Comparison of ENCODE assay signal across 8 cellular contexts in the genomic region with DNA sequence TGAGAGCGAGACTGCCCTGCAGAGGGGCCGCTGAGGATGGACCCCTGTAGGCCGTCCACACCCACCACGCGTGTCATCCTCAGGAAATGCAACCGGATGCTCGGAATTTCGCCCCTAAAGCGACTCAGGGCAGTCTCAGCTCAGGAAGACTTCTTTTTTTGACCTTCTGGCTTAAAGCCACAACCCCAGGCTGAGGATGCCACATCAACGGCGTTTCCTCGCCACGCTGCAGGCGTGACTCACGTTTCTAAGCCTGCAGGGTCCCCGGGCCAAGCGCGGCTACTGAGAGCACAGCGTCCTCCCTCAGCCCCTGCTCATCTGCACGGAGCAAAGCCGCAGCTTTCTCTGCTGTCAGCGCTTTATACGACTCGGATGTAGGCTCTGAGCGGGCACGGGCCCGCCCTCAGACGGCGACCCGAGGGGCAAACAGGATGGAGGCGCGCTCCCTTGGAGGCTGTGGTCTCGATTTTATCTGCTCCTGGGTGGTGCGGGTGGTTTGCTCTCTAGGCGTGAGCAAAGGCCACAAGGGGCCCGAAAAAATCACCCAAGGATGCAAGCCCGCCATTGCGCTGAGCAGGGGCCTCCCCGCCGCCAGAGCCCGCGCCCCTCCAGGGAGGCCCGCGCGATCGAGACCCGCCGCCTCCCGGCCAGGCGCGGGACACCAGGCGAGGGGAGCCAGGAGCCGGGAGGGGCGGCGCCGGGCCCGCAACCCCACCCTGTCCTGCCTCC. TPM values are rescaled to one million over a fixed set of nuclear protein-coding genes. Genes with fewer than 3 reads are reported as not detected.
A peak's percentile ranks its signal among the peaks of the same experiment; 100 is the strongest.
DNase-seq lines count a peak whose midpoint lies in the region; ATAC-seq and TF ChIP-seq lines count a peak whose summit lies in the region.

No MANE protein-coding gene starts in this region.

- no peak for TF ChIP-seq POLR2A in tibial nerve (IDR thresholded peaks at IDR 0.05)

- H3K9ac ChIP-seq in parathyroid adenoma: no peak overlapping the region

- H3K4me1 ChIP-seq in parathyroid adenoma (peaks cover 4% of the 10 kb centered on the region), tibial nerve (peaks cover 0 to 40% (median 25%) of the 10 kb centered on the region in 4 donors)

- ATAC-seq in CD4-positive, alpha-beta T cell (ENCODE audit: poor library complexity): peak; percentile 45
- ATAC-seq in GM19397 (IDR thresholded peaks at IDR 0.05; ENCODE audit: unreplicated experiment) (peak; percentile 28), HG03469 (IDR thresholded peaks at IDR 0.05; ENCODE audit: unreplicated experiment) (peak; percentile 15)

- H3K9me3 ChIP-seq in CD4-positive, alpha-beta T cell (ENCODE audit: control insufficient read depth, low read length): no peaks in the 10 kb centered on the region
- H3K9me3 ChIP-seq in parathyroid adenoma (ENCODE audit: control insufficient read depth, low read length) (no peaks in the 10 kb centered on the region), tibial nerve (no peaks in the 10 kb centered on the region)

- H3K36me3 Mint-ChIP-seq in CD4-positive, alpha-beta T cell (ENCODE audit: low read depth): peaks cover 28% of the 10 kb centered on the region

- peak in 1 of 2 donors; percentile 37 for TF ChIP-seq EP300 in tibial nerve (IDR thresholded peaks at IDR 0.05)

- H3K27me3 ChIP-seq in CD4-positive, alpha-beta T cell (ENCODE audit: control insufficient read depth, insufficient read depth, low read length): no peaks in the 10 kb centered on the region
- H3K27me3 ChIP-seq in parathyroid adenoma (ENCODE audit: control insufficient read depth, insufficient read depth, low read length) (no peaks in the 10 kb centered on the region), tibial nerve (no peaks in the 10 kb centered on the region)

- WGBS in tibial nerve, 2 donors: 5 to 6% methylated on average over 37 to 42 of the region's 57 CpGs

- H3K4me3 Mint-ChIP-seq in CD4-positive, alpha-beta T cell: peak overlapping the region; percentile 83

- TF ChIP-seq CTCF in CD4-positive, alpha-beta T cell (IDR thresholded peaks at IDR 0.05): no peak
- TF ChIP-seq CTCF in RWPE1 (conservative IDR thresholded peaks at IDR 0.05; ENCODE audit: low read depth): no peak
- peak; percentile 41 for TF ChIP-seq CTCF in parathyroid adenoma (IDR thresholded peaks at IDR 0.05)
- peak in 4 of 5 experiments; percentile 50 to 90 (median 66) for TF ChIP-seq CTCF in tibial nerve (IDR thresholded peaks at IDR 0.05)

- H3K79me2 ChIP-seq in parathyroid adenoma: no peaks in the 10 kb centered on the region

- H3K9me3 Mint-ChIP-seq in CD4-positive, alpha-beta T cell: no peaks in the 10 kb centered on the region

- H3K4me1 Mint-ChIP-seq in CD4-positive, alpha-beta T cell (ENCODE audit: low read depth): peaks cover 41% of the 10 kb centered on the region

- intact Hi-C loops in CD4-positive, alpha-beta T cell (cut with DNase I, micrococcal nuclease): loop anchor here (1.0 to 10.0 kb wide), 8 partner anchors 91 to 1838 kb away; a partner anchor contains a TSS

- DNase-seq in CD4-positive, alpha-beta T cell: peak; percentile 76 to 89 (median 86)
- DNase-seq in RWPE1 (ENCODE audit: low spot score) (peak; percentile 59), globus pallidus (ENCODE audit: low spot score) (peak; percentile 51), tibial nerve (ENCODE audit: low spot score in 2 of 2) (no peak)
- peak; percentile 86 for DNase-seq in activated naive CD4-positive, alpha-beta T cell treated with Interleukin-2 at 50 U/mL for 16 hours

- H3K4me2 ChIP-seq in parathyroid adenoma (ENCODE audit: low read length): peak overlapping the region; percentile 96

- H3K27ac ChIP-seq in CD4-positive, alpha-beta T cell (ENCODE audit: low read depth, low read length): peak overlapping the region; percentile 84
- peak overlapping the region; percentile 98 for H3K27ac ChIP-seq in RWPE1
- H3K27ac ChIP-seq in parathyroid adenoma: peak overlapping the region; percentile 82
- H3K27ac ChIP-seq in tibial nerve: peak overlapping the region; percentile 94 to 98 (median 96)

- H3K4me3 ChIP-seq in parathyroid adenoma (ENCODE audit: low read depth, low read length) (peak overlapping the region; percentile 75), tibial nerve (peak overlapping the region; percentile 67 to 90 (median 75))

- H2AFZ ChIP-seq in parathyroid adenoma: peak overlapping the region; percentile 90

- H3K36me3 ChIP-seq in parathyroid adenoma (ENCODE audit: control insufficient read depth, insufficient read depth, low read length) (no peaks in the 10 kb centered on the region), tibial nerve (no peaks in the 10 kb centered on the region)

- peak overlapping the region; percentile 86 for H3K27ac Mint-ChIP-seq in CD4-positive, alpha-beta T cell

- POLR2A ChIA-PET in CD4-positive, alpha-beta T cell (lab: Charles Lee): interaction anchor here (0.6 to 4.8 kb wide), 16 partner anchors 9 to 1841 kb away, joined by 3 to 114 read pairs (median 4); a partner anchor contains a TSS
- POLR2A ChIA-PET in RWPE1 (lab: Yijun Ruan, JAX; ENCODE audit: low non-redundant PET): no interaction called here

- H3K27me3 Mint-ChIP-seq in CD4-positive, alpha-beta T cell: peaks cover 4% of the 10 kb centered on the region

- CTCF ChIA-PET in CD4-positive, alpha-beta T cell (lab: Charles Lee): interaction anchor here (1.4 to 6.7 kb wide), 3 partner anchors 48 to 107 kb away, joined by 7 to 57 read pairs (median 7); no protein-coding TSS in a partner anchor
- CTCF ChIA-PET in RWPE1 (lab: Yijun Ruan, JAX): interaction anchor here (0.6 to 1.9 kb wide), 3 partner anchors 48 to 190 kb away, joined by 4 to 5 read pairs (median 4); no protein-coding TSS in a partner anchor

RNA-seq across cellular contexts. Expression of a gene that starts 0.7 kb away (rescaled TPM):
- total RNA-seq in CD4-positive, alpha-beta T cell: 10 to 100 TPM; 58.1 to 60.9 TPM
- 10 to 100 TPM; 66.9 to 91.7 (median 80.5) TPM for total RNA-seq in tibial nerve

Comparison
In these comparisons a context has a peak if more than half of its experiments do, and no peak if none do; other contexts are left out.
1. DNase-seq: peak in CD4-positive, alpha-beta T cell (10 of 10), RWPE1 (single experiment), activated naive CD4-positive, alpha-beta T cell treated with Interleukin-2 at 50 U/mL for 16 hours (single experiment) and globus pallidus (single experiment); none in tibial nerve (0 of 2).
2. CTCF ChIP-seq: peak in parathyroid adenoma (single experiment) and tibial nerve (4 of 5); none in CD4-positive, alpha-beta T cell (single experiment) and RWPE1 (single experiment).
3. Peak in every context shown above with its lines, with median percentiles within 50 percentile points of each other: ATAC-seq and H3K27ac ChIP-seq.